24 cellular contexts compared by ENCODE assay signal in the genomic region with DNA sequence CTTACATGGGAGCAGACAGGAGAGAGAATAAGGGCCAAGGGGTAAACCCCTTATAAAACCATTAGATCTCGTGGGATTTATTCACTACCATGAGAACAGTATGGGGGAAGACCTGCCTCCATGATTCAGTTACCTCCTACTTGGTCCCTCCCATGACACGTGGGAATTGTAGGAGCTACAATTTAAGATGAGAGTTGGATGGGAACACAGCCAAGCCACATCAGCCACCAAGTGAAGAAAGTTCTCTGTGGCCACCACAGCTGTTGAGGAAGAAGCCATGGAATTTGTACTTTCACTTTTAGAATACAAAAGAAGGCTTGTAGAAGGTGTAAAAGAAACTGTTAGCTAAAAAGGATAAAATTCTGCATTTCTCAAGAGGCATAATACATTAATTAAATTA.
"Had no signal": no experiment of that assay in that cellular context is flagged by ENCODE, and none has a peak within 500 bp of the region (broad histone marks: within the 10 kb centered on the region; RNA-seq: fewer than 3 reads in every experiment).

No MANE protein-coding gene starts in this region.

- H3K4me1 ChIP-seq: adrenal gland had no signal

- H3K27me3 ChIP-seq: adrenal gland, MG63 had no signal

- ATAC-seq: activated T-cell treated with anti-CD3 and anti-CD28 coated beads, Interleukin-2, amount 50 U/mL, for 72 hours; PC-3; T-helper 17 cell had no signal

- H3K4me2 ChIP-seq: KMS-11 had no signal

- DNase-seq: activated B cell treated with CpG ODN at 0.5 μM for 24 hours; activated CD4-positive, alpha-beta memory T cell treated with anti-CD3 and anti-CD28 coated beads, Interleukin-2, amount 10 ng/mL, durations not matched to agents 7 days and 5 days; activated CD4-positive, alpha-beta T cell treated with anti-CD3 and anti-CD28 coated beads, Interleukin-2, amount 10 ng/mL, durations not matched to agents 7 days and 5 days; activated CD8-positive, alpha-beta memory T cell treated with anti-CD3 and anti-CD28 coated beads, Interleukin-2, amount 50 U/mL, for 4 hours; activated gamma-delta T cell treated with Interleukin-2 at 50 U/mL for 16 hours; activated naive CD4-positive, alpha-beta T cell treated with anti-CD3 and anti-CD28 coated beads, Interleukin-2, amount 10 ng/mL, durations not matched to agents 7 days and 5 days; activated naive CD8-positive, alpha-beta T cell treated with anti-CD3 and anti-CD28 coated beads, Interleukin-2, amount 10 ng/mL, durations not matched to agents 7 days and 5 days; activated T-cell treated with anti-CD3 and anti-CD28 coated beads, Interleukin-2, amount 50 U/mL, for 72 hours; adrenal gland; aorta; MG63; NCI-H1092; NCI-H1417; NCI-H2029; NCI-H2107; NCI-H2171 treated with DMSO at 0.1 percent for 48 hours; NCI-H226; NCI-H526; NCI-H82; PC-3; SHP77 treated with DMSO at 0.1 percent for 48 hours; T-helper 17 cell; T-helper 9 cell had no signal

- H3K4me3 ChIP-seq: adrenal gland, MG63 had no signal

- H3K36me3 ChIP-seq: adrenal gland, MG63 had no signal

- H3K27ac ChIP-seq: adrenal gland, KMS-11 had no signal

- H3K9me3 ChIP-seq: adrenal gland, MG63 had no signal

- H3K9ac ChIP-seq: KMS-11 had no signal
